13 cellular contexts compared by ENCODE assay signal in the genomic region with DNA sequence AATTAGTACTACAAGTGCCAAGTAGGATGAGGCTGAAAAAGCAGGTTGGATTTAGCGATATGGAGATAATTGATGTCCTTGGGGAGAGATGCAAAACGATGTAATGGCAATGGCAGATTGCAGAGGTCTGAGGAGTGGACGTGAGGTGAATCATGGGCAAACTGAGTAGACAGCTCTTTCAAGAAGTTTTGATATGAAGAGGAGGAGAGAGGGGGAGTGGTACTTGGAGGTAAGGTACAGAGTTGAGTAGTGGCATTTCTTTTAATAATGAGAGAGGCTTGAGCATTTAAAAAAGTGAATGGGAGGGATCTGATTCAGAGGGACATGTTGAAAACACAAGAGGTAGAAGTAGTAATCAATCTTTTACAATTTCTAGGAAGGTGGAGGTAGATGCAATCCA. TPM values are rescaled to one million over a fixed set of nuclear protein-coding genes. Genes with fewer than 3 reads are reported as not detected.
"Had no signal": no experiment of that assay in that cellular context is flagged by ENCODE, and none has a peak within 500 bp of the region (broad histone marks: within the 10 kb centered on the region; RNA-seq: fewer than 3 reads in every experiment).

No MANE protein-coding gene starts in this region.

- H3K9me3 Mint-ChIP-seq: neural progenitor cell had no signal

- H3K27ac Mint-ChIP-seq: neural progenitor cell had no signal

- H3K4me3 Mint-ChIP-seq: neural progenitor cell had no signal

- DNase-seq: activated CD4-positive, alpha-beta T cell treated with anti-CD3 and anti-CD28 coated beads, Interleukin-2, amount 50 U/mL, for 48 hours; anterior cingulate cortex; erythroblast; midbrain; stimulated activated CD4-positive, alpha-beta T cell treated with anti-CD3 and anti-CD28 coated beads, Interleukin-1b, Interleukin-23, amount 100 ng/mL, for 48 hours; SW 1271; uterus had no signal

- H3K27ac ChIP-seq: gastroesophageal sphincter, neural progenitor cell, tibial nerve, uterus had no signal

- ATAC-seq: activated CD4-positive, CD25-positive, alpha-beta regulatory T cell treated with anti-CD3 and anti-CD28 coated beads, Interleukin-2, amount 50 U/mL, for 24 hours; gastroesophageal sphincter had no signal

- H3K4me1 ChIP-seq: gastroesophageal sphincter, neural progenitor cell, tibial nerve, uterus had no signal

- H3K27me3 ChIP-seq: gastroesophageal sphincter, neural progenitor cell, tibial nerve, uterus had no signal

- H3K4me3 ChIP-seq: gastroesophageal sphincter, neural progenitor cell, tibial nerve, uterus had no signal

- H3K36me3 ChIP-seq: neural progenitor cell, uterus had no signal

- H3K4me1 Mint-ChIP-seq: neural progenitor cell had no signal

- H3K9me3 ChIP-seq: gastroesophageal sphincter, tibial nerve, uterus had no signal

RNA-seq across cellular contexts. Expression of a gene that starts 58.2 kb away (rescaled TPM):
- total RNA-seq: dermis microvascular lymphatic vessel endothelial cell, myocyte, tibial nerve had no signal
